In the genomic region with DNA sequence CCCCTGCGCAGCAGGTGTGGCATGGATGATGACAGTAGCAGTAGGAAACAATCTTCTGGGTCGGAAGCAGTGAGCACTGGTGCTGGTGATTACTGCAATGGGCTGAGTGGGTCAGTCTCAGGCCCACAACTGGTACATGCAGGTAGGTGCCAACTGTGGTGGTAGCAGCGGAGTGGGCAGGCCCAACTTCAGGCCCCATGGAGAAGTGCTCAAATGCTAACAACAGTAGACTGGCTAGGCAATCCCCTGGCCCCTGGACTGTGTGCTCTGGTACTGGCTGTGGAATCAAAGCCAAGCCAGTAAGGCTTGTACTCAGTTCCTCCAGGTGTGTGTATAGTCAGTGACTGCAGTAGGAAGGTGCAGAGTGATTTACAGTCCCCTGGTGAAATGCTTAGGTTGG, we compare ENCODE assay signal across 19 cellular contexts.
DNase-seq lines count a peak whose midpoint lies in the region; ATAC-seq and TF ChIP-seq lines count a peak whose summit lies in the region.
"Had no signal": no experiment of that assay in that cellular context is flagged by ENCODE, and none has a peak within 500 bp of the region (broad histone marks: within the 10 kb centered on the region; RNA-seq: fewer than 3 reads in every experiment).

No MANE protein-coding gene starts in this region.

- TF ChIP-seq CTCF in SK-N-SH (IDR thresholded peaks at IDR 0.05) (no peak), neural progenitor cell (IDR thresholded peaks at IDR 0.05) (no peak), progenitor cell of endocrine pancreas (IDR thresholded peaks at IDR 0.05; ENCODE audit: unreplicated experiment) (no peak)

- no peak for TF ChIP-seq RAD21 in SK-N-SH (IDR thresholded peaks at IDR 0.05; ENCODE audit: low read length)

- H3K9me2 ChIP-seq in SK-N-SH, result no peaks in the 10 kb centered on the region

- peak; percentile 19; the same call in 2 of the 3 replicates for ATAC-seq in SK-N-SH treated with all-trans-retinoic acid at 6 μM for 48 hours
- ATAC-seq: A549 had no signal

- no peak for TF ChIP-seq EP300 in SK-N-SH (IDR thresholded peaks at IDR 0.05; ENCODE audit: borderline replicate concordance in 1 of 2, low read depth in 1 of 2, low read length in 1 of 2)

- peaks cover 5% of the 10 kb centered on the region for H3K4me1 Mint-ChIP-seq in neural progenitor cell
- peaks cover 10% of the 10 kb centered on the region for H3K4me1 Mint-ChIP-seq in progenitor cell of endocrine pancreas (ENCODE audit: low read depth)
- H3K4me1 Mint-ChIP-seq: CD14-positive monocyte; CD4-positive, alpha-beta memory T cell had no signal

- H3K27me3 ChIP-seq in SK-N-SH (ENCODE audit: insufficient read depth) (no peaks in the 10 kb centered on the region), neural progenitor cell (no peaks in the 10 kb centered on the region)
- H3K27me3 ChIP-seq: BLaER1 had no signal

- H3K27ac ChIP-seq in SK-N-SH (ENCODE audit: low read depth in 2 of 2, low read length in 1 of 2), result no peak overlapping the region
- no peak overlapping the region for H3K27ac ChIP-seq in neural progenitor cell
- H3K27ac ChIP-seq: 22Rv1, A549, BLaER1, GM23248 had no signal

- H3K9me3 Mint-ChIP-seq in neural progenitor cell (peaks cover 6% of the 10 kb centered on the region), progenitor cell of endocrine pancreas (ENCODE audit: low read depth) (peaks cover 5% of the 10 kb centered on the region)

- no peak overlapping the region for H3K4me3 ChIP-seq in SK-N-SH (ENCODE audit: low read depth in 2 of 2, low read length in 1 of 2)
- H3K4me3 ChIP-seq in neural progenitor cell, result no peak overlapping the region
- H3K4me3 ChIP-seq: A549, BLaER1, GM23248 had no signal

- CTCF ChIA-PET in SK-N-SH (lab: Yijun Ruan, JAX), result interaction anchor here (1.1 kb wide), 1 partner anchor 36 kb away, joined by 3 read pairs; no protein-coding TSS in a partner anchor

- H3K27me3 Mint-ChIP-seq in neural progenitor cell (ENCODE audit: insufficient read depth, low read depth), result peaks cover 6% of the 10 kb centered on the region
- H3K27me3 Mint-ChIP-seq in progenitor cell of endocrine pancreas, result no peaks in the 10 kb centered on the region
- H3K27me3 Mint-ChIP-seq: CD4-positive, alpha-beta memory T cell had no signal

- DNase-seq in SK-N-SH (no peak), neural progenitor cell (ENCODE audit: low spot score) (no peak), progenitor cell of endocrine pancreas (ENCODE audit: low spot score, unreplicated experiment) (no peak), dermis blood vessel endothelial cell (no peak), ureter (ENCODE audit: low spot score) (no peak), RKO (ENCODE audit: low spot score) (no peak)
- no peak for DNase-seq in stimulated activated CD8-positive, alpha-beta memory T cell treated with anti-CD3 and anti-CD28 coated beads, Interleukin-4, amount 100 ng/mL, for 48 hours
- DNase-seq: AML-193; CD4-positive, alpha-beta memory T cell; DMS153; DMS79; GDM1; HCEC 1CT had no signal

- POLR2A ChIA-PET in SK-N-SH (lab: Yijun Ruan, JAX), result no interaction called here

- H3K36me3 ChIP-seq in SK-N-SH (replicated peaks in 1 of 2; ENCODE audit: control insufficient read depth in 1 of 2, insufficient read depth in 2 of 2, low read length in 1 of 2) (no peaks in the 10 kb centered on the region), neural progenitor cell (no peaks in the 10 kb centered on the region)
- H3K36me3 ChIP-seq: BLaER1 had no signal

- H3K27ac Mint-ChIP-seq in neural progenitor cell (no peak overlapping the region), progenitor cell of endocrine pancreas (peak overlapping the region; percentile 31)
- H3K27ac Mint-ChIP-seq: CD14-positive monocyte; CD4-positive, alpha-beta memory T cell had no signal

- H2AFZ ChIP-seq in SK-N-SH (ENCODE audit: low read depth) (no peak overlapping the region), neural progenitor cell (replicated peaks) (peak overlapping the region; percentile 3)
- H2AFZ ChIP-seq: GM23248 had no signal

- H3K4me3 Mint-ChIP-seq in neural progenitor cell (no peak overlapping the region), progenitor cell of endocrine pancreas (ENCODE audit: low read depth) (no peak overlapping the region)
- H3K4me3 Mint-ChIP-seq: CD14-positive monocyte; CD4-positive, alpha-beta memory T cell had no signal

- WGBS in SK-N-SH (ENCODE audit: low lambda C conversion rate), result 100% methylated on average over 3 of the region's 3 CpGs

- no peak overlapping the region for H3K4me2 ChIP-seq in SK-N-SH
- H3K4me2 ChIP-seq in neural progenitor cell, result no peak overlapping the region
- H3K4me2 ChIP-seq: A549, BLaER1 had no signal

- no peaks in the 10 kb centered on the region for H3K79me2 ChIP-seq in SK-N-SH (ENCODE audit: insufficient read depth)
- no peaks in the 10 kb centered on the region for H3K79me2 ChIP-seq in neural progenitor cell (ENCODE audit: low read depth)

- H3K4me1 ChIP-seq in SK-N-SH (ENCODE audit: control insufficient read depth in 1 of 2, insufficient read depth in 2 of 2, low read depth in 1 of 2, low read length in 1 of 2) (peaks cover 0 to 7% of the 10 kb centered on the region in 2 experiments; a peak in 2 of 4 replicates), neural progenitor cell (no peaks in the 10 kb centered on the region)
- H3K4me1 ChIP-seq: A549 had no signal

- no peaks in the 10 kb centered on the region for H4K20me1 ChIP-seq in SK-N-SH (ENCODE audit: insufficient read depth)
- no peaks in the 10 kb centered on the region for H4K20me1 ChIP-seq in neural progenitor cell (ENCODE audit: low read depth)
- H4K20me1 ChIP-seq: BLaER1 had no signal

- no peak overlapping the region for H3K9ac ChIP-seq in SK-N-SH
- H3K9ac ChIP-seq in neural progenitor cell, result no peak overlapping the region
- H3K9ac ChIP-seq: BLaER1, GM23248 had no signal

- no peaks in the 10 kb centered on the region; the same call in 1 of the 2 replicates for H3K9me3 ChIP-seq in SK-N-SH
- no peaks in the 10 kb centered on the region for H3K9me3 ChIP-seq in neural progenitor cell (ENCODE audit: low read depth)
- H3K9me3 ChIP-seq: A549, BLaER1 had no signal

- H3F3A ChIP-seq in SK-N-SH (replicated peaks; ENCODE audit: insufficient read depth), result peaks cover 6% of the 10 kb centered on the region
- H3F3A ChIP-seq in neural progenitor cell (ENCODE audit: low read depth), result no peaks in the 10 kb centered on the region

- H3K36me3 Mint-ChIP-seq in neural progenitor cell (no peaks in the 10 kb centered on the region), progenitor cell of endocrine pancreas (ENCODE audit: insufficient read depth) (no peaks in the 10 kb centered on the region)
- H3K36me3 Mint-ChIP-seq: CD14-positive monocyte; CD4-positive, alpha-beta memory T cell had no signal

TF ChIP-seq in SK-N-SH treated with all-trans-retinoic acid at 6 μM for 48 hours, 23 proteins besides CTCF, POLR2A, EP300 and RAD21 (continues in another document):
- no peak for TF ChIP-seq SNAI2 (CRISPR knock-in tag; IDR thresholded peaks at IDR 0.05)
- TF ChIP-seq PPARA (CRISPR knock-in tag; IDR thresholded peaks at IDR 0.05; ENCODE audit: borderline replicate concordance), result no peak
- TF ChIP-seq RARB (CRISPR knock-in tag; IDR thresholded peaks at IDR 0.05), result no peak
- TF ChIP-seq TOX (CRISPR knock-in tag; IDR thresholded peaks at IDR 0.05; ENCODE audit: borderline replicate concordance), result no peak
- TF ChIP-seq, protein P1, sequence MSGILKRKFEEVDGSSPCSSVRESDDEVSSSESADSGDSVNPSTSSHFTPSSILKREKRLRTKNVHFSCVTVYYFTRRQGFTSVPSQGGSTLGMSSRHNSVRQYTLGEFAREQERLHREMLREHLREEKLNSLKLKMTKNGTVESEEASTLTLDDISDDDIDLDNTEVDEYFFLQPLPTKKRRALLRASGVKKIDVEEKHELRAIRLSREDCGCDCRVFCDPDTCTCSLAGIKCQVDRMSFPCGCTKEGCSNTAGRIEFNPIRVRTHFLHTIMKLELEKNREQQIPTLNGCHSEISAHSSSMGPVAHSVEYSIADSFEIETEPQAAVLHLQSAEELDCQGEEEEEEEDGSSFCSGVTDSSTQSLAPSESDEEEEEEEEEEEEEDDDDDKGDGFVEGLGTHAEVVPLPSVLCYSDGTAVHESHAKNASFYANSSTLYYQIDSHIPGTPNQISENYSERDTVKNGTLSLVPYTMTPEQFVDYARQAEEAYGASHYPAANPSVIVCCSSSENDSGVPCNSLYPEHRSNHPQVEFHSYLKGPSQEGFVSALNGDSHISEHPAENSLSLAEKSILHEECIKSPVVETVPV (CRISPR knock-in tag; IDR thresholded peaks at IDR 0.05), result no peak
- TF ChIP-seq ESRRG (CRISPR knock-in tag; IDR thresholded peaks at IDR 0.05), result no peak

TF ChIP-seq in SK-N-SH, 30 proteins besides CTCF, POLR2A, EP300 and RAD21 (continues in another document):
- no peak for TF ChIP-seq ELF1 (IDR thresholded peaks at IDR 0.05)
- TF ChIP-seq, protein P2, sequence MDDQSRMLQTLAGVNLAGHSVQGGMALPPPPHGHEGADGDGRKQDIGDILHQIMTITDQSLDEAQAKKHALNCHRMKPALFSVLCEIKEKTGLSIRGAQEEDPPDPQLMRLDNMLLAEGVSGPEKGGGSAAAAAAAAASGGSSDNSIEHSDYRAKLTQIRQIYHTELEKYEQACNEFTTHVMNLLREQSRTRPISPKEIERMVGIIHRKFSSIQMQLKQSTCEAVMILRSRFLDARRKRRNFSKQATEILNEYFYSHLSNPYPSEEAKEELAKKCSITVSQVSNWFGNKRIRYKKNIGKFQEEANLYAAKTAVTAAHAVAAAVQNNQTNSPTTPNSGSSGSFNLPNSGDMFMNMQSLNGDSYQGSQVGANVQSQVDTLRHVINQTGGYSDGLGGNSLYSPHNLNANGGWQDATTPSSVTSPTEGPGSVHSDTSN (IDR thresholded peaks at IDR 0.05), result no peak
- TF ChIP-seq, protein P3, sequence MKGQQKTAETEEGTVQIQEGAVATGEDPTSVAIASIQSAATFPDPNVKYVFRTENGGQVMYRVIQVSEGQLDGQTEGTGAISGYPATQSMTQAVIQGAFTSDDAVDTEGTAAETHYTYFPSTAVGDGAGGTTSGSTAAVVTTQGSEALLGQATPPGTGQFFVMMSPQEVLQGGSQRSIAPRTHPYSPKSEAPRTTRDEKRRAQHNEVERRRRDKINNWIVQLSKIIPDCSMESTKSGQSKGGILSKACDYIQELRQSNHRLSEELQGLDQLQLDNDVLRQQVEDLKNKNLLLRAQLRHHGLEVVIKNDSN (IDR thresholded peaks at IDR 0.05; ENCODE audit: borderline replicate concordance, low read depth), result no peak
- TF ChIP-seq GABPA (IDR thresholded peaks at IDR 0.05; ENCODE audit: low read depth), result no peak
- TF ChIP-seq SIN3A (IDR thresholded peaks at IDR 0.05; ENCODE audit: borderline replicate concordance, low read depth, low read length), result no peak
- TF ChIP-seq NRF1 (IDR thresholded peaks at IDR 0.05; ENCODE audit: low read depth, low read length), result no peak
